1 cellular context compared by ENCODE assay signal in the genomic region with DNA sequence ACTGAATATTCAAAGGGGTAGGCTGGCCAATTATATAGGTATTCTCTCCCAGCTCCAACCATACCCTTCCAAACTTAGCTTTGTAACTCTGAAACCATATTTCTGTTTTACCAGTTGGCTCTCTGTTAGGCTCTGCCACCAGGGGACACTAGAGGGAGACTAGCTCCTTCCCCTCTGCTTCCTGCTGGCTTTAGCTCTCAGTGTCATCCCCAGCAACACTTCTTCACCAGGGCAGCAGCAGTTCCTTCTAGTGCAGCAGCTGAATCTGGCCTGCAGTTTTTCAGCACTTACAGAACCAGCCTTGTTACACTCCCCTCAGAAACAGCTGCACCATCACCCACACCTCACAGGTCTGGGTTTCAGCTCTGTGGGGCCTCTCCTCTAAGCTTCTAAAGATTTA.
TF ChIP-seq lines count a peak whose summit lies in the region.

No MANE protein-coding gene starts in this region.

TF ChIP-seq in liver, 16 proteins besides CTCF, POLR2A, EP300 and RAD21 (continued from another document):
- TF ChIP-seq, protein P1, sequence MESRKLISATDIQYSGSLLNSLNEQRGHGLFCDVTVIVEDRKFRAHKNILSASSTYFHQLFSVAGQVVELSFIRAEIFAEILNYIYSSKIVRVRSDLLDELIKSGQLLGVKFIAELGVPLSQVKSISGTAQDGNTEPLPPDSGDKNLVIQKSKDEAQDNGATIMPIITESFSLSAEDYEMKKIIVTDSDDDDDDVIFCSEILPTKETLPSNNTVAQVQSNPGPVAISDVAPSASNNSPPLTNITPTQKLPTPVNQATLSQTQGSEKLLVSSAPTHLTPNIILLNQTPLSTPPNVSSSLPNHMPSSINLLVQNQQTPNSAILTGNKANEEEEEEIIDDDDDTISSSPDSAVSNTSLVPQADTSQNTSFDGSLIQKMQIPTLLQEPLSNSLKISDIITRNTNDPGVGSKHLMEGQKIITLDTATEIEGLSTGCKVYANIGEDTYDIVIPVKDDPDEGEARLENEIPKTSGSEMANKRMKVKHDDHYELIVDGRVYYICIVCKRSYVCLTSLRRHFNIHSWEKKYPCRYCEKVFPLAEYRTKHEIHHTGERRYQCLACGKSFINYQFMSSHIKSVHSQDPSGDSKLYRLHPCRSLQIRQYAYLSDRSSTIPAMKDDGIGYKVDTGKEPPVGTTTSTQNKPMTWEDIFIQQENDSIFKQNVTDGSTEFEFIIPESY (IDR thresholded peaks at IDR 0.05) = no peak
- no peak for TF ChIP-seq JUND (IDR thresholded peaks at IDR 0.05)
- no peak for TF ChIP-seq HNF4G (IDR thresholded peaks at IDR 0.05)
- no peak for TF ChIP-seq EGR1 (IDR thresholded peaks at IDR 0.05; ENCODE audit: low read depth in 2 of 2)
- no peak for TF ChIP-seq SP1 (IDR thresholded peaks at IDR 0.05)
